Comparison of ENCODE assay signal across 22 cellular contexts in genomic region chr1:212226467-212226866, GRCh38. TPM values are rescaled to one million over a fixed set of nuclear protein-coding genes. Genes with fewer than 3 reads are reported as not detected.
DNase-seq lines count a peak whose midpoint lies in the region; ATAC-seq and TF ChIP-seq lines count a peak whose summit lies in the region.
"Had no signal": no experiment of that assay in that cellular context is flagged by ENCODE, and none has a peak within 500 bp of the region (broad histone marks: within the 10 kb centered on the region; RNA-seq: fewer than 3 reads in every experiment).

No MANE protein-coding gene starts in this region.

- H3K27ac Mint-ChIP-seq in activated CD8-positive, alpha-beta T cell treated with anti-CD3 and anti-CD28 coated beads for 36 hours = peak overlapping the region; percentile 62
- H3K27ac Mint-ChIP-seq in immature natural killer cell (peak overlapping the region; percentile 85 to 99 (median 97)), mesothelial cell of epicardium (no peak overlapping the region)
- H3K27ac Mint-ChIP-seq: activated T-helper 2 cell treated with anti-CD3 and anti-CD28 coated beads, Interferon-gamma antibody, Interleukin-2, Interleukin-4, amounts not matched to agents 10 μg/mL and 5 μg/mL and 100 μg/mL, durations not matched to agents 14 hours and 24 hours and 36 hours; IgD-negative memory B cell had no signal

- H3K27me3 Mint-ChIP-seq in activated CD8-positive, alpha-beta T cell treated with anti-CD3 and anti-CD28 coated beads for 36 hours = no peaks in the 10 kb centered on the region
- peaks cover 2 to 5% (median 4%) of the 10 kb centered on the region in 3 donors for H3K27me3 Mint-ChIP-seq in immature natural killer cell (ENCODE audit: low read depth in 3 of 3)
- peaks cover 2% of the 10 kb centered on the region for H3K27me3 Mint-ChIP-seq in mesothelial cell of epicardium (ENCODE audit: low read depth)

- POLR2A ChIA-PET in activated CD8-positive, alpha-beta T cell treated with anti-CD3 and anti-CD28 coated beads for 36 hours (lab: Charles Lee) = interaction anchor here (1.0 to 1.2 kb wide), 2 partner anchors 8 to 66 kb away, joined by 3 read pairs; no protein-coding TSS in a partner anchor

- H3K36me3 ChIP-seq in thyroid gland = no peaks in the 10 kb centered on the region
- H3K36me3 ChIP-seq: prostate gland, transverse colon had no signal

- no peak for TF ChIP-seq CTCF in activated CD8-positive, alpha-beta T cell treated with anti-CD3 and anti-CD28 coated beads for 36 hours (IDR thresholded peaks at IDR 0.05)
- no peak for TF ChIP-seq CTCF in thyroid gland (IDR thresholded peaks at IDR 0.05)
- no peak for TF ChIP-seq CTCF in mesothelial cell of epicardium (IDR thresholded peaks at IDR 0.05; ENCODE audit: unreplicated experiment)
- no peak for TF ChIP-seq CTCF in GM20000 (IDR thresholded peaks at IDR 0.05; ENCODE audit: extremely low read depth, missing control alignments)

- H3K4me3 Mint-ChIP-seq in activated CD8-positive, alpha-beta T cell treated with anti-CD3 and anti-CD28 coated beads for 36 hours = no peak overlapping the region
- H3K4me3 Mint-ChIP-seq in immature natural killer cell (peak overlapping the region in 4 of 5 donors; percentile 45 to 85 (median 56)), mesothelial cell of epicardium (no peak overlapping the region)

- no peaks in the 10 kb centered on the region for H3K27me3 ChIP-seq in thyroid gland
- H3K27me3 ChIP-seq: transverse colon had no signal

- no peaks in the 10 kb centered on the region for H3K9me3 ChIP-seq in thyroid gland
- H3K9me3 ChIP-seq: prostate gland, transverse colon had no signal

- peaks cover 26% of the 10 kb centered on the region for H3K4me1 Mint-ChIP-seq in activated CD8-positive, alpha-beta T cell treated with anti-CD3 and anti-CD28 coated beads for 36 hours (ENCODE audit: low read depth)
- H3K4me1 Mint-ChIP-seq in immature natural killer cell (peaks cover 61 to 67% of the 10 kb centered on the region in 2 donors), mesothelial cell of epicardium (peaks cover 3% of the 10 kb centered on the region)

- ATAC-seq in Right ventricle myocardium inferior = no peak
- no peak for ATAC-seq in activated CD8-positive, alpha-beta T cell treated with anti-CD3 and anti-CD28 coated beads for 36 hours

- WGBS in thyroid gland, 2 donors = 81 to 83% methylated on average over 3 of the region's 3 CpGs

- no peaks in the 10 kb centered on the region for H3K9me3 Mint-ChIP-seq in activated CD8-positive, alpha-beta T cell treated with anti-CD3 and anti-CD28 coated beads for 36 hours
- H3K9me3 Mint-ChIP-seq in immature natural killer cell = peaks cover 0 to 3% (median 0%) of the 10 kb centered on the region in 6 donors
- no peaks in the 10 kb centered on the region for H3K9me3 Mint-ChIP-seq in mesothelial cell of epicardium
- H3K9me3 Mint-ChIP-seq: activated T-helper 2 cell treated with anti-CD3 and anti-CD28 coated beads, Interferon-gamma antibody, Interleukin-2, Interleukin-4, amounts not matched to agents 10 μg/mL and 5 μg/mL and 100 μg/mL, durations not matched to agents 14 hours and 24 hours and 36 hours; IgD-negative memory B cell had no signal

- CTCF ChIA-PET in activated CD8-positive, alpha-beta T cell treated with anti-CD3 and anti-CD28 coated beads for 36 hours (lab: Charles Lee) = interaction anchor here (1.6 to 1.7 kb wide), 2 partner anchors 9 to 141 kb away, joined by 3 to 4 read pairs; no protein-coding TSS in a partner anchor

- intact Hi-C loops in Right ventricle myocardium inferior (cut with DNase I) (no loop called here), cardiac septum (cut with DNase I) (no loop called here), thyroid gland (cut with DNase I) (no loop called here)
- intact Hi-C loops in activated CD8-positive, alpha-beta T cell treated with anti-CD3 and anti-CD28 coated beads for 36 hours (cut with micrococcal nuclease) = no loop called here

- peak overlapping the region; percentile 77 to 94 (median 85) for H3K27ac ChIP-seq in thyroid gland
- H3K27ac ChIP-seq: prostate gland, transverse colon had no signal

- no peak overlapping the region for H3K4me3 ChIP-seq in thyroid gland (replicated peaks in 1 of 3)
- H3K4me3 ChIP-seq: lung, prostate gland, transverse colon had no signal

- peak; percentile 30 for DNase-seq in Right ventricle myocardium inferior (ENCODE audit: missing footprints)
- DNase-seq in cardiac septum (ENCODE audit: low spot score) = no peak
- no peak for DNase-seq in activated CD8-positive, alpha-beta T cell treated with anti-CD3 and anti-CD28 coated beads for 36 hours
- DNase-seq in immature natural killer cell = no peak
- no peak for DNase-seq in thyroid gland
- DNase-seq in mesothelial cell of epicardium (ENCODE audit: low spot score in 2 of 2, unreplicated experiment in 2 of 2) = no peak
- no peak for DNase-seq in DMS53 treated with DMSO at 0.1 percent for 48 hours (lab: John Stamatoyannopoulos, UW; ENCODE audit: unreplicated experiment)
- DNase-seq in GM20000 (ENCODE audit: low spot score) = no peak
- DNase-seq: COR-L47; effector CD8-positive, alpha-beta T cell; EL; H7; MM.1S; NCI-H1694 treated with DMSO at 0.1 percent for 48 hours; NCI-H345; RPMI8226; stimulated activated CD4-positive, alpha-beta T cell treated with anti-CD3 and anti-CD28 coated beads, Interleukin-12 subunit alpha, Interleukin-12 subunit beta, amount 100 ng/mL, for 4 hours; transverse colon had no signal

- peaks cover 41% of the 10 kb centered on the region in 2 donors for H3K4me1 ChIP-seq in thyroid gland
- H3K4me1 ChIP-seq: prostate gland, transverse colon had no signal

- H3K36me3 Mint-ChIP-seq in activated CD8-positive, alpha-beta T cell treated with anti-CD3 and anti-CD28 coated beads for 36 hours (ENCODE audit: low read depth) = no peaks in the 10 kb centered on the region
- peaks cover 0 to 4% (median 3%) of the 10 kb centered on the region in 3 donors for H3K36me3 Mint-ChIP-seq in immature natural killer cell
- no peaks in the 10 kb centered on the region for H3K36me3 Mint-ChIP-seq in mesothelial cell of epicardium
- H3K36me3 Mint-ChIP-seq: IgD-negative memory B cell had no signal

- no peak for TF ChIP-seq POLR2A in thyroid gland (IDR thresholded peaks at IDR 0.05)

RNA-seq across cellular contexts. Expression of gene PPP2R5A, which starts 58.7 kb away (rescaled TPM):
- 80.8 TPM for total RNA-seq in Right ventricle myocardium inferior
- total RNA-seq in cardiac septum = 68.1 TPM
- total RNA-seq in activated CD8-positive, alpha-beta T cell treated with anti-CD3 and anti-CD28 coated beads for 36 hours = 10 to 100 TPM; 35.2 to 36.5 TPM
- 10 to 100 TPM; 57.0 to 87.2 (median 64.6) TPM for polyA plus RNA-seq in immature natural killer cell
- 10 to 100 TPM; 62.7 to 81.5 (median 70.1) TPM for total RNA-seq in thyroid gland
- 10.1 to 11.6 TPM (median 10.7 TPM) in 3 replicates for total RNA-seq in mesothelial cell of epicardium

Comparison
In these comparisons a context has a peak if more than half of its experiments do, and no peak if none do; other contexts are left out.
1. H3K4me3 Mint-ChIP-seq: peak in immature natural killer cell (4 of 5); none in activated CD8-positive, alpha-beta T cell treated with anti-CD3 and anti-CD28 coated beads for 36 hours (single experiment) and mesothelial cell of epicardium (single experiment).